Comparison of ENCODE assay signal across 18 cellular contexts in genomic region chrX:53194308-53194707, GRCh38. TPM values are rescaled to one million over a fixed set of nuclear protein-coding genes. Genes with fewer than 3 reads are reported as not detected.
A peak's percentile ranks its signal among the peaks of the same experiment; 100 is the strongest.
DNase-seq lines count a peak whose midpoint lies in the region; ATAC-seq, FAIRE-seq and TF ChIP-seq lines count a peak whose summit lies in the region.
"Had no signal": no experiment of that assay in that cellular context is flagged by ENCODE, and none has a peak within 500 bp of the region (broad histone marks: within the 10 kb centered on the region; RNA-seq: fewer than 3 reads in every experiment).

No MANE protein-coding gene starts in this region.

- WGBS in IMR-90 (ENCODE audit: extremely low coverage in 2 of 2, insufficient read length in 1 of 2), 2 experiments, result 100% methylated on average over 1 of the region's 16 CpGs; no CpG with 5 or more reads in 1 of the 2 experiments

- H2AFZ ChIP-seq in IMR-90 (replicated peaks; ENCODE audit: low read length, poor library complexity), result no peak overlapping the region

- H3K18ac ChIP-seq in IMR-90 (ENCODE audit: low read depth, low read length), result no peak overlapping the region

- in situ Hi-C loops in IMR-90 (cut with MboI; ENCODE audit: low sequenced_read_pairs), result no loop called here

- POLR2A ChIA-PET in IMR-90 (lab: Charles Lee; ENCODE audit: unreplicated experiment), result no interaction called here

- H2BK120ac ChIP-seq in IMR-90 (ENCODE audit: low read depth, low read length), result no peak overlapping the region

- no peak overlapping the region for H2AK9ac ChIP-seq in IMR-90 (replicated peaks; ENCODE audit: low read depth, low read length, poor library complexity)

- H3K23ac ChIP-seq in IMR-90 (ENCODE audit: low read depth, low read length), result no peak overlapping the region

- BruUV-seq in Calu3 (replicated peaks; lab: Mats Ljungman, UMichigan) (TSS peak; percentile 8), IMR-90 (replicated peaks; lab: Mats Ljungman, UMichigan) (TSS peak; percentile 64)

- CTCF ChIA-PET in Calu3 (lab: Charles Lee), result interaction anchor here (0.6 kb wide), 1 partner anchor 1467 kb away, joined by 3 read pairs; no protein-coding TSS in a partner anchor
- CTCF ChIA-PET in IMR-90 (lab: Yijun Ruan, JAX), result no interaction called here

- peak overlapping the region; percentile 12 for H3K27ac Mint-ChIP-seq in activated T-cell treated with anti-CD3 and anti-CD28 coated beads, Interleukin-2, amount 50 U/mL, for 24 hours
- H3K27ac Mint-ChIP-seq in Calu3 (ENCODE audit: unreplicated experiment) (no peak overlapping the region), osteocyte (ENCODE audit: unreplicated experiment) (no peak overlapping the region)

- peaks cover 8% of the 10 kb centered on the region for H3K9me1 ChIP-seq in IMR-90 (ENCODE audit: insufficient read depth, low read length)

- intact Hi-C loops in Calu3 (cut with micrococcal nuclease; ENCODE audit: unreplicated experiment), result no loop called here
- intact Hi-C loops in IMR-90 (cut with micrococcal nuclease), result no loop called here

- H3K56ac ChIP-seq in IMR-90 (ENCODE audit: extremely low read depth, insufficient read depth, low read length), result no peak overlapping the region

- no peak overlapping the region for H3K4me3 Mint-ChIP-seq in activated T-cell treated with anti-CD3 and anti-CD28 coated beads, Interleukin-2, amount 50 U/mL, for 24 hours
- H3K4me3 Mint-ChIP-seq in Calu3 (ENCODE audit: low read depth, unreplicated experiment) (no peak overlapping the region), osteocyte (ENCODE audit: unreplicated experiment) (no peak overlapping the region)
- H3K4me3 Mint-ChIP-seq: CD14-positive monocyte; CD4-positive, alpha-beta memory T cell; IgD-negative memory B cell had no signal

- H4K8ac ChIP-seq in IMR-90 (ENCODE audit: low read depth in 2 of 2, low read length in 2 of 2), result no peak overlapping the region

- no peak for DNase-seq in activated T-cell treated with anti-CD3 and anti-CD28 coated beads, Interleukin-2, amount 50 U/mL, for 24 hours
- DNase-seq in activated T-cell treated with anti-CD3 and anti-CD28 coated beads for 4 hours, result no peak
- no peak for DNase-seq in Calu3
- no peak for DNase-seq in IMR-90
- peak; percentile 78 for DNase-seq in osteocyte (ENCODE audit: extremely low spot score, unreplicated experiment)
- DNase-seq in HTR-8/SVneo (ENCODE audit: insufficient read length, low spot score), result no peak
- no peak for DNase-seq in AG08395 (ENCODE audit: low spot score)
- DNase-seq: CD4-positive, alpha-beta memory T cell; DMS79 treated with DMSO at 0.1 percent for 48 hours; GF-D8 had no signal

- no peak overlapping the region for H2BK15ac ChIP-seq in IMR-90 (ENCODE audit: low read depth, low read length)

- no peak overlapping the region for H3K27ac ChIP-seq in IMR-90 (ENCODE audit: insufficient read depth, low read length)
- H3K27ac ChIP-seq: 22Rv1, A549, BLaER1 had no signal

- no peak overlapping the region for H2BK5ac ChIP-seq in IMR-90 (ENCODE audit: low read depth, low read length, poor library complexity, severe bottlenecking)

- dilution Hi-C loops in IMR-90 (cut with HindIII; ENCODE audit: low sequenced_read_pairs, unreplicated experiment), result no loop called here

- ATAC-seq in IMR-90 (ENCODE audit: low read depth), result no peak
- ATAC-seq: A549 had no signal

- no peaks in the 10 kb centered on the region for H3K9me3 ChIP-seq in IMR-90 (ENCODE audit: control insufficient read depth, insufficient read depth, low read length)
- H3K9me3 ChIP-seq: A549, BLaER1, HAP-1 had no signal

- no peaks in the 10 kb centered on the region for H3K27me3 Mint-ChIP-seq in activated T-cell treated with anti-CD3 and anti-CD28 coated beads, Interleukin-2, amount 50 U/mL, for 24 hours
- H3K27me3 Mint-ChIP-seq in Calu3 (ENCODE audit: unreplicated experiment) (no peaks in the 10 kb centered on the region), osteocyte (ENCODE audit: unreplicated experiment) (no peaks in the 10 kb centered on the region)
- H3K27me3 Mint-ChIP-seq: CD4-positive, alpha-beta memory T cell; IgD-negative memory B cell had no signal

- no peak overlapping the region for H2AK5ac ChIP-seq in IMR-90 (ENCODE audit: low read depth, low read length)

- H3K4ac ChIP-seq in IMR-90 (ENCODE audit: low read depth, low read length), result no peak overlapping the region

- no peak for FAIRE-seq in HTR-8/SVneo (lab: Jason Lieb, UNC)
- FAIRE-seq: A549, GM19239, H1 had no signal

- TF ChIP-seq POLR2A in IMR-90 (IDR thresholded peaks at IDR 0.05; ENCODE audit: low read depth, low read length), result no peak

- H3K79me1 ChIP-seq in IMR-90 (ENCODE audit: low read depth in 1 of 2, low read length in 2 of 2), result no peaks in the 10 kb centered on the region; a peak in 2 of 4 replicates

- no peak overlapping the region for H4K5ac ChIP-seq in IMR-90 (ENCODE audit: low read depth, low read length)

- H3K27me3 ChIP-seq in IMR-90 (ENCODE audit: control insufficient read depth, insufficient read depth, low read length), result no peaks in the 10 kb centered on the region
- H3K27me3 ChIP-seq: BLaER1 had no signal

- peaks cover 93% of the 10 kb centered on the region for H3K36me3 Mint-ChIP-seq in activated T-cell treated with anti-CD3 and anti-CD28 coated beads, Interleukin-2, amount 50 U/mL, for 24 hours (ENCODE audit: low read depth)
- H3K36me3 Mint-ChIP-seq in Calu3 (ENCODE audit: insufficient read depth, unreplicated experiment) (peaks cover 53% of the 10 kb centered on the region), osteocyte (ENCODE audit: unreplicated experiment) (peaks cover 17% of the 10 kb centered on the region)

- no peaks in the 10 kb centered on the region for H3K9me3 Mint-ChIP-seq in activated T-cell treated with anti-CD3 and anti-CD28 coated beads, Interleukin-2, amount 50 U/mL, for 24 hours
- no peaks in the 10 kb centered on the region for H3K9me3 Mint-ChIP-seq in Calu3 (ENCODE audit: low read depth, unreplicated experiment)
- H3K9me3 Mint-ChIP-seq in osteocyte (ENCODE audit: unreplicated experiment), result no peaks in the 10 kb centered on the region
- H3K9me3 Mint-ChIP-seq: CD14-positive monocyte, IgD-negative memory B cell had no signal

- H3K4me1 ChIP-seq in IMR-90 (ENCODE audit: control insufficient read depth, insufficient read depth, low read length), result no peaks in the 10 kb centered on the region
- H3K4me1 ChIP-seq: A549, BLaER1, HAP-1 had no signal

- peaks cover 5% of the 10 kb centered on the region for H3K4me1 Mint-ChIP-seq in activated T-cell treated with anti-CD3 and anti-CD28 coated beads, Interleukin-2, amount 50 U/mL, for 24 hours (ENCODE audit: low read depth)
- H3K4me1 Mint-ChIP-seq in Calu3 (ENCODE audit: low read depth, unreplicated experiment) (no peaks in the 10 kb centered on the region), osteocyte (ENCODE audit: unreplicated experiment) (no peaks in the 10 kb centered on the region)
- H3K4me1 Mint-ChIP-seq: CD14-positive monocyte; CD4-positive, alpha-beta memory T cell had no signal

- TF ChIP-seq CTCF in Calu3 (IDR thresholded peaks at IDR 0.05; ENCODE audit: unreplicated experiment) (no peak), IMR-90 (conservative IDR thresholded peaks at IDR 0.05; ENCODE audit: low read depth, low read length) (no peak), osteocyte (IDR thresholded peaks at IDR 0.05) (no peak)

- H3K14ac ChIP-seq in IMR-90 (replicated peaks; ENCODE audit: low read depth, low read length), result no peak overlapping the region

- H2BK20ac ChIP-seq in IMR-90 (ENCODE audit: low read depth, low read length), result no peak overlapping the region

- H4K91ac ChIP-seq in IMR-90 (ENCODE audit: insufficient read depth, low read depth, low read length), result no peak overlapping the region

- no peak overlapping the region for H3K9ac ChIP-seq in IMR-90 (ENCODE audit: low read depth, low read length)
- H3K9ac ChIP-seq: BLaER1 had no signal

- H4K20me1 ChIP-seq in IMR-90 (ENCODE audit: insufficient read depth, low read length), result peaks cover 4% of the 10 kb centered on the region; the same call in 1 of the 2 replicates

- no peak overlapping the region for H3K4me2 ChIP-seq in IMR-90 (ENCODE audit: low read depth, low read length)
- H3K4me2 ChIP-seq: A549, BLaER1 had no signal

- no peak for TF ChIP-seq RAD21 in IMR-90 (IDR thresholded peaks at IDR 0.05; ENCODE audit: low read length)

- H3K36me3 ChIP-seq in IMR-90 (ENCODE audit: control insufficient read depth, insufficient read depth, low read length), result peaks cover 73% of the 10 kb centered on the region

- no peak overlapping the region for H3K4me3 ChIP-seq in IMR-90 (ENCODE audit: insufficient read depth, low read depth, low read length)
- H3K4me3 ChIP-seq: A549, BLaER1, HAP-1 had no signal

TF ChIP-seq in IMR-90, 13 proteins besides CTCF, POLR2A, EP300 and RAD21:
- TF ChIP-seq MAFK (IDR thresholded peaks at IDR 0.05; ENCODE audit: low read depth, low read length), result no peak

RNA-seq across cellular contexts. Expression of gene KDM5C, which starts 30.7 kb away (rescaled TPM):
- total RNA-seq in Calu3 (2022) (91.6 and 98.4 TPM in 2 replicates), IMR-90 (2012; rRNA removed) (65.8 and 84.6 TPM in 2 replicates), osteocyte (87.9 and 88.9 TPM in 2 replicates)
- 75.4 and 75.8 TPM in 2 replicates for polyA plus RNA-seq in IMR-90 (2012; rRNA removed)
- 55.1 and 56.5 TPM in 2 replicates for polyA plus RNA-seq in IMR-90 (2012; cell fraction: cytosol; rRNA removed)
- polyA plus RNA-seq in IMR-90 (2012; cell fraction: nucleus; rRNA removed; ENCODE audit: low replicate concordance), result 183 and 297 TPM in 2 replicates
